ENCODE assay signal across 8 cellular contexts in the genomic region with DNA sequence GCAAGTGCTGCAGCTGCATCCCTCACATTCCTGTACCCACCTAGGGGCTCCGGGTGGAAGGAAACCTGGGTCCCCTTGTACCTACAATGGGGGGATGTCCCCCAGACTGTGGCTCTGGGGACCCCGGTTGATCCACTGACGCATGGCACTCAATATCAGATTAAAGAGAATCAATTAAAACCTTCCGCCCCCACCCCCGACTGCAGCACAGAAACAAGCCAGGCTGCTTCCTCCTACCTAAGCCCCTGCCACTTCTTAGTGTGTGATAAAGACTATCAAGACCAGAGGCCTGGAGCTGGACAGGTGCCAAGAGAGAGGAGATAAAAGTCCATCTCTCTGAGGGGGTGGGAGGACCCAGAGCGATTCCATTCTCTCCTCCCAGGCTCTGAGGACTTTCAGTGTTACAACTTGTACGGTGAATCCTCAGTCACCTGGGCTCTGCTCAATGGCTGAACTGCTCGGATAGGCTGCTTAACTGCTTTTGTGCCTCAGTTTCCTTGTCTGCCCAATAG. TPM values are rescaled to one million over a fixed set of nuclear protein-coding genes. Genes with fewer than 3 reads are reported as not detected.
DNase-seq lines count a peak whose midpoint lies in the region; ATAC-seq and TF ChIP-seq lines count a peak whose summit lies in the region.

No MANE protein-coding gene starts in this region.

- DNase-seq in activated naive CD4-positive, alpha-beta T cell treated with anti-CD3 and anti-CD28 coated beads, Interleukin-2, amount 50 U/mL, for 72 hours (ENCODE audit: low spot score in 2 of 2), result no peak
- no peak for DNase-seq in activated T-helper 1 cell treated with anti-CD3 and anti-CD28 coated beads, Interleukin-12 subunit alpha, Interleukin-12 subunit beta, Interleukin-2, Interleukin-4 antibody, amounts not matched to agents 30 ng/mL and 10 ng/mL and 1 ng/mL, durations not matched to agents 14 hours and 24 hours and 36 hours (ENCODE audit: low spot score)
- DNase-seq in kidney glomerular epithelial cell (lab: John Stamatoyannopoulos, UW) (peak; percentile 40), type B pancreatic cell (ENCODE audit: extremely low spot score, unreplicated experiment) (no peak), MG63 (no peak)

- H3K27me3 ChIP-seq in MG63, result no peaks in the 10 kb centered on the region

- H3K27ac Mint-ChIP-seq in activated naive CD4-positive, alpha-beta T cell treated with anti-CD3 and anti-CD28 coated beads, Interleukin-2, amount 50 U/mL, for 24 hours, result peak overlapping the region; percentile 98
- H3K27ac Mint-ChIP-seq in activated naive CD4-positive, alpha-beta T cell treated with anti-CD3 and anti-CD28 coated beads, Interleukin-2, amount 50 U/mL, for 72 hours, result peak overlapping the region in 1 of 2 donors; percentile 96
- H3K27ac Mint-ChIP-seq in activated T-helper 1 cell treated with anti-CD3 and anti-CD28 coated beads, Interleukin-12 subunit alpha, Interleukin-12 subunit beta, Interleukin-2, Interleukin-4 antibody, amounts not matched to agents 30 ng/mL and 10 ng/mL and 1 ng/mL, durations not matched to agents 14 hours and 24 hours and 36 hours, result peak overlapping the region; percentile 97
- peak overlapping the region; percentile 100 for H3K27ac Mint-ChIP-seq in type B pancreatic cell

- ATAC-seq in activated naive CD4-positive, alpha-beta T cell treated with anti-CD3 and anti-CD28 coated beads, Interleukin-2, amount 50 U/mL, for 72 hours, result no peak
- ATAC-seq in HG02884 (IDR thresholded peaks at IDR 0.05; ENCODE audit: unreplicated experiment) (no peak), GM18873 (IDR thresholded peaks at IDR 0.05; ENCODE audit: low FRiP score, unreplicated experiment) (no peak)

- H3K4me3 ChIP-seq in MG63, result no peak overlapping the region

- no peak for TF ChIP-seq CTCF in type B pancreatic cell (conservative IDR thresholded peaks at IDR 0.05)

- peaks cover 86% of the 10 kb centered on the region for H3K4me1 Mint-ChIP-seq in activated naive CD4-positive, alpha-beta T cell treated with anti-CD3 and anti-CD28 coated beads, Interleukin-2, amount 50 U/mL, for 24 hours
- H3K4me1 Mint-ChIP-seq in activated T-helper 1 cell treated with anti-CD3 and anti-CD28 coated beads, Interleukin-12 subunit alpha, Interleukin-12 subunit beta, Interleukin-2, Interleukin-4 antibody, amounts not matched to agents 30 ng/mL and 10 ng/mL and 1 ng/mL, durations not matched to agents 14 hours and 24 hours and 36 hours (ENCODE audit: low read depth), result peaks cover 89% of the 10 kb centered on the region
- H3K4me1 Mint-ChIP-seq in type B pancreatic cell (ENCODE audit: unreplicated experiment), result peaks cover 60% of the 10 kb centered on the region

- H3K36me3 Mint-ChIP-seq in activated naive CD4-positive, alpha-beta T cell treated with anti-CD3 and anti-CD28 coated beads, Interleukin-2, amount 50 U/mL, for 24 hours, result no peaks in the 10 kb centered on the region
- no peaks in the 10 kb centered on the region for H3K36me3 Mint-ChIP-seq in activated naive CD4-positive, alpha-beta T cell treated with anti-CD3 and anti-CD28 coated beads, Interleukin-2, amount 50 U/mL, for 72 hours
- H3K36me3 Mint-ChIP-seq in activated T-helper 1 cell treated with anti-CD3 and anti-CD28 coated beads, Interleukin-12 subunit alpha, Interleukin-12 subunit beta, Interleukin-2, Interleukin-4 antibody, amounts not matched to agents 30 ng/mL and 10 ng/mL and 1 ng/mL, durations not matched to agents 14 hours and 24 hours and 36 hours (ENCODE audit: low read depth), result peaks cover 6% of the 10 kb centered on the region
- no peaks in the 10 kb centered on the region for H3K36me3 Mint-ChIP-seq in type B pancreatic cell

- no peak overlapping the region for H3K4me3 Mint-ChIP-seq in activated naive CD4-positive, alpha-beta T cell treated with anti-CD3 and anti-CD28 coated beads, Interleukin-2, amount 50 U/mL, for 24 hours
- H3K4me3 Mint-ChIP-seq in activated T-helper 1 cell treated with anti-CD3 and anti-CD28 coated beads, Interleukin-12 subunit alpha, Interleukin-12 subunit beta, Interleukin-2, Interleukin-4 antibody, amounts not matched to agents 30 ng/mL and 10 ng/mL and 1 ng/mL, durations not matched to agents 14 hours and 24 hours and 36 hours, result peak overlapping the region; percentile 19
- H3K4me3 Mint-ChIP-seq in type B pancreatic cell, result peak overlapping the region; percentile 85

- peaks cover 27% of the 10 kb centered on the region for H3K36me3 ChIP-seq in MG63

- H3K9me3 ChIP-seq in MG63, result no peaks in the 10 kb centered on the region

- no peaks in the 10 kb centered on the region for H3K27me3 Mint-ChIP-seq in activated naive CD4-positive, alpha-beta T cell treated with anti-CD3 and anti-CD28 coated beads, Interleukin-2, amount 50 U/mL, for 24 hours
- H3K27me3 Mint-ChIP-seq in activated T-helper 1 cell treated with anti-CD3 and anti-CD28 coated beads, Interleukin-12 subunit alpha, Interleukin-12 subunit beta, Interleukin-2, Interleukin-4 antibody, amounts not matched to agents 30 ng/mL and 10 ng/mL and 1 ng/mL, durations not matched to agents 14 hours and 24 hours and 36 hours (ENCODE audit: insufficient read depth), result no peaks in the 10 kb centered on the region
- no peaks in the 10 kb centered on the region for H3K27me3 Mint-ChIP-seq in type B pancreatic cell

- no peaks in the 10 kb centered on the region for H3K9me3 Mint-ChIP-seq in activated naive CD4-positive, alpha-beta T cell treated with anti-CD3 and anti-CD28 coated beads, Interleukin-2, amount 50 U/mL, for 24 hours
- no peaks in the 10 kb centered on the region for H3K9me3 Mint-ChIP-seq in activated naive CD4-positive, alpha-beta T cell treated with anti-CD3 and anti-CD28 coated beads, Interleukin-2, amount 50 U/mL, for 72 hours
- no peaks in the 10 kb centered on the region for H3K9me3 Mint-ChIP-seq in activated T-helper 1 cell treated with anti-CD3 and anti-CD28 coated beads, Interleukin-12 subunit alpha, Interleukin-12 subunit beta, Interleukin-2, Interleukin-4 antibody, amounts not matched to agents 30 ng/mL and 10 ng/mL and 1 ng/mL, durations not matched to agents 14 hours and 24 hours and 36 hours
- no peaks in the 10 kb centered on the region for H3K9me3 Mint-ChIP-seq in type B pancreatic cell

- intact Hi-C loops in activated T-helper 1 cell treated with anti-CD3 and anti-CD28 coated beads, Interleukin-12 subunit alpha, Interleukin-12 subunit beta, Interleukin-2, Interleukin-4 antibody, amounts not matched to agents 30 ng/mL and 10 ng/mL and 1 ng/mL, durations not matched to agents 14 hours and 24 hours and 36 hours (cut with micrococcal nuclease), result loop anchor here (10.0 kb wide), 1 partner anchor 236 kb away; the partner anchor contains the start of gene SRSF9

RNA-seq across cellular contexts. Expression of gene RPLP0, which starts 28.2 kb away (rescaled TPM):
- total RNA-seq in activated naive CD4-positive, alpha-beta T cell treated with anti-CD3 and anti-CD28 coated beads, Interleukin-2, amount 50 U/mL, for 72 hours, result 1,000 to 10,000 TPM; 4,045 to 4,525 TPM
- 2,459 and 2,531 TPM in 2 replicates for total RNA-seq in activated T-helper 1 cell treated with anti-CD3 and anti-CD28 coated beads, Interleukin-12 subunit alpha, Interleukin-12 subunit beta, Interleukin-2, Interleukin-4 antibody, amounts not matched to agents 30 ng/mL and 10 ng/mL and 1 ng/mL, durations not matched to agents 14 hours and 24 hours and 36 hours
- 2,585 and 2,806 TPM in 2 replicates for total RNA-seq in type B pancreatic cell (ENCODE audit: low replicate concordance)
- 5,975 and 7,875 TPM in 2 replicates for total RNA-seq in MG63 (2014; rRNA removed; shearing (Covaris generic); ENCODE audit: low replicate concordance)

RNA-seq across cellular contexts. Expression of gene GCN1, which starts 34.6 kb away (rescaled TPM):
- total RNA-seq in activated naive CD4-positive, alpha-beta T cell treated with anti-CD3 and anti-CD28 coated beads, Interleukin-2, amount 50 U/mL, for 72 hours, result 100 to 1,000 TPM; 114 to 131 TPM
- total RNA-seq in activated T-helper 1 cell treated with anti-CD3 and anti-CD28 coated beads, Interleukin-12 subunit alpha, Interleukin-12 subunit beta, Interleukin-2, Interleukin-4 antibody, amounts not matched to agents 30 ng/mL and 10 ng/mL and 1 ng/mL, durations not matched to agents 14 hours and 24 hours and 36 hours, result 164 and 173 TPM in 2 replicates
- 114 and 130 TPM in 2 replicates for total RNA-seq in type B pancreatic cell (ENCODE audit: low replicate concordance)
- total RNA-seq in MG63 (2014; rRNA removed; shearing (Covaris generic); ENCODE audit: low replicate concordance), result 39.6 and 76.8 TPM in 2 replicates

RNA-seq across cellular contexts. Expression of gene PXN, which starts 36.4 kb away (rescaled TPM):
- 10 to 100 TPM; 49.8 to 66.8 TPM for total RNA-seq in activated naive CD4-positive, alpha-beta T cell treated with anti-CD3 and anti-CD28 coated beads, Interleukin-2, amount 50 U/mL, for 72 hours
- total RNA-seq in activated T-helper 1 cell treated with anti-CD3 and anti-CD28 coated beads, Interleukin-12 subunit alpha, Interleukin-12 subunit beta, Interleukin-2, Interleukin-4 antibody, amounts not matched to agents 30 ng/mL and 10 ng/mL and 1 ng/mL, durations not matched to agents 14 hours and 24 hours and 36 hours, result 53.0 and 57.7 TPM in 2 replicates
- total RNA-seq in type B pancreatic cell (ENCODE audit: low replicate concordance), result 60.7 and 127 TPM in 2 replicates
- 6.4 and 11.5 TPM in 2 replicates for total RNA-seq in MG63 (2014; rRNA removed; shearing (Covaris generic); ENCODE audit: low replicate concordance)
